1 cellular context compared by ENCODE assay signal in the genomic region with DNA sequence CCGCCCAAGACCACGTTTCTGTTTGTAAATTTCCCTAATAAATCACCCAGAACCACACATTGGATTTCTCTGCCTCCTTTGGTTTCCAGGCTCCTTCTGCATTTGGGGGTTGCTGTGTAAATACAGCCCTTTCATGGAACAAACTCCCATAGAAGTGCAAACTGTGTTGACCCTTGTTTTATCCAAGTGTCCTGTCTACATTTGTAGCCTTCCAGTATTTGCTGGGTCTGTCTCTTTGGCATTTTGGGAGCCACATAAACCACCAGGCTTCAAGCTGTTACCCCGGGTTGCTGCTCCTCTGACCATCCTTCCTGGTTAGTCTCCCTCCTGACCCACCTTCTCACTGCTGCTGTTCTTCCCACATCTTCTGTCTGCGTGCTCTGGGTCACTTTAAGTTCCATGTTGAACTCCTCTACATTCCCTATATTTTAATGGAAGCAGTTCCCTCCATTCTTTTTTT.
TF ChIP-seq lines count a peak whose summit lies in the region.

No MANE protein-coding gene starts in this region.

TF ChIP-seq in A549, 52 proteins besides CTCF, POLR2A, EP300 and RAD21 (continued from another document):
- TF ChIP-seq, protein P1, sequence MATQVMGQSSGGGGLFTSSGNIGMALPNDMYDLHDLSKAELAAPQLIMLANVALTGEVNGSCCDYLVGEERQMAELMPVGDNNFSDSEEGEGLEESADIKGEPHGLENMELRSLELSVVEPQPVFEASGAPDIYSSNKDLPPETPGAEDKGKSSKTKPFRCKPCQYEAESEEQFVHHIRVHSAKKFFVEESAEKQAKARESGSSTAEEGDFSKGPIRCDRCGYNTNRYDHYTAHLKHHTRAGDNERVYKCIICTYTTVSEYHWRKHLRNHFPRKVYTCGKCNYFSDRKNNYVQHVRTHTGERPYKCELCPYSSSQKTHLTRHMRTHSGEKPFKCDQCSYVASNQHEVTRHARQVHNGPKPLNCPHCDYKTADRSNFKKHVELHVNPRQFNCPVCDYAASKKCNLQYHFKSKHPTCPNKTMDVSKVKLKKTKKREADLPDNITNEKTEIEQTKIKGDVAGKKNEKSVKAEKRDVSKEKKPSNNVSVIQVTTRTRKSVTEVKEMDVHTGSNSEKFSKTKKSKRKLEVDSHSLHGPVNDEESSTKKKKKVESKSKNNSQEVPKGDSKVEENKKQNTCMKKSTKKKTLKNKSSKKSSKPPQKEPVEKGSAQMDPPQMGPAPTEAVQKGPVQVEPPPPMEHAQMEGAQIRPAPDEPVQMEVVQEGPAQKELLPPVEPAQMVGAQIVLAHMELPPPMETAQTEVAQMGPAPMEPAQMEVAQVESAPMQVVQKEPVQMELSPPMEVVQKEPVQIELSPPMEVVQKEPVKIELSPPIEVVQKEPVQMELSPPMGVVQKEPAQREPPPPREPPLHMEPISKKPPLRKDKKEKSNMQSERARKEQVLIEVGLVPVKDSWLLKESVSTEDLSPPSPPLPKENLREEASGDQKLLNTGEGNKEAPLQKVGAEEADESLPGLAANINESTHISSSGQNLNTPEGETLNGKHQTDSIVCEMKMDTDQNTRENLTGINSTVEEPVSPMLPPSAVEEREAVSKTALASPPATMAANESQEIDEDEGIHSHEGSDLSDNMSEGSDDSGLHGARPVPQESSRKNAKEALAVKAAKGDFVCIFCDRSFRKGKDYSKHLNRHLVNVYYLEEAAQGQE (IDR thresholded peaks at IDR 0.05), result no peak
